In the genomic region with DNA sequence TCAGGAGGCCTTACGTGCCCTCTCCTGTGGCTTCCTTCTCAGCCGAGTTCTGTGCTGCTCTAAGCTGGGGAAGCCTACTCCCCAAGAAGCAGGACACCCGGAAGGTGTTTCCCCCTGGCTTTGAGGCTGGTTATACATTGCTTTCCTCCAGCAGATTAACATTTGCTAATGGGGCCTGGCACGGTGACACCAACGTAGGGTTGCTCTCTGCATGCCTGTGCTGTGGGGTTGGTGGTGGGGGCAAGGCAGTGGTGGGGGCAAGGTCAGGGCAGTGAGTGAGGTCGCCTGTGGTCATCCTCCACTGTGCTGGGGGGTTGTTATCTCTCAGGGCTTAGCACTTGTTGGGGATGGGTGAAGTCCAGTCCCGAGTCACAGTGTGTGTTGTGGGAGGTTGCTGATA, we compare ENCODE assay signal across 24 cellular contexts. TPM values are rescaled to one million over a fixed set of nuclear protein-coding genes. Genes with fewer than 3 reads are reported as not detected.
A peak's percentile ranks its signal among the peaks of the same experiment; 100 is the strongest.
DNase-seq lines count a peak whose midpoint lies in the region; ATAC-seq and TF ChIP-seq lines count a peak whose summit lies in the region.
"Had no signal": no experiment of that assay in that cellular context is flagged by ENCODE, and none has a peak within 500 bp of the region (broad histone marks: within the 10 kb centered on the region; RNA-seq: fewer than 3 reads in every experiment).

No MANE protein-coding gene starts in this region.

- H2AK5ac ChIP-seq in H9 (ENCODE audit: insufficient read length, low read length), result no peak overlapping the region

- no peaks in the 10 kb centered on the region for H3K4me1 ChIP-seq in H9 (ENCODE audit: insufficient read depth, low read length)
- H3K4me1 ChIP-seq in gastrocnemius medialis, result peaks cover 18 to 27% of the 10 kb centered on the region in 2 donors
- H3K4me1 ChIP-seq: BLaER1 had no signal

- no peak for TF ChIP-seq CTCF in H9 (conservative IDR thresholded peaks at IDR 0.05)
- no peak for TF ChIP-seq CTCF in coronary artery (IDR thresholded peaks at IDR 0.05)
- TF ChIP-seq CTCF in gastrocnemius medialis (IDR thresholded peaks at IDR 0.05 in 4 of 5, conservative IDR thresholded peaks at IDR 0.05 in 1 of 5), result no peak

- H3K18ac ChIP-seq in H9 (ENCODE audit: insufficient read length, low read depth, low read length), result no peak overlapping the region

- no peak overlapping the region for H3T11ph ChIP-seq in H9 (ENCODE audit: low read length)

- H3K79me1 ChIP-seq in H9 (ENCODE audit: insufficient read depth, low read depth, low read length, poor library complexity, severe bottlenecking), result no peaks in the 10 kb centered on the region

- no peak overlapping the region for H2BK120ac ChIP-seq in H9 (ENCODE audit: low read depth, low read length, poor library complexity, severe bottlenecking)

- H3K27me3 ChIP-seq in H9 (ENCODE audit: insufficient read depth, low read length), result no peaks in the 10 kb centered on the region; the same call in 1 of the 2 replicates
- H3K27me3 ChIP-seq in gastrocnemius medialis, result peaks cover 14 to 18% (median 17%) of the 10 kb centered on the region in 3 donors
- H3K27me3 ChIP-seq: SJCRH30 had no signal

- H3K27me3 Mint-ChIP-seq in H9 (ENCODE audit: low read depth), result peaks cover 55% of the 10 kb centered on the region

- no CpG with 5 or more reads among the region's 7 CpGs for WGBS in H9 (ENCODE audit: extremely low coverage, insufficient read length, low lambda C conversion rate)

- H3K9me3 Mint-ChIP-seq in H9, result peaks cover 6 to 10% of the 10 kb centered on the region in 2 experiments; a peak in 4 of 5 replicates

- in situ Hi-C loops in gastrocnemius medialis (cut with MboI; ENCODE audit: low sequenced_read_pairs in 4 of 4), result no loop called here

- H3K4ac ChIP-seq in H9 (ENCODE audit: low read depth, low read length), result no peak overlapping the region

- no peak overlapping the region for H4K8ac ChIP-seq in H9 (replicated peaks; ENCODE audit: insufficient read length, low read depth, low read length)

- no peak overlapping the region for H2BK5ac ChIP-seq in H9 (ENCODE audit: insufficient read length, low read length)

- H2BK12ac ChIP-seq in H9 (ENCODE audit: insufficient read length, low read depth, low read length), result no peak overlapping the region

- TF ChIP-seq POLR2A in gastrocnemius medialis (IDR thresholded peaks at IDR 0.05), result no peak

- H2BK15ac ChIP-seq in H9 (ENCODE audit: low read depth, low read length), result no peak overlapping the region

- ATAC-seq in gastrocnemius medialis, result no peak
- ATAC-seq: GM12878, HCT116, Right ventricle myocardium inferior, SK-N-SH treated with all-trans-retinoic acid at 6 μM for 48 hours had no signal

- DNase-seq in H9 (peak; percentile 24), coronary artery (ENCODE audit: low spot score) (peak; percentile 17), mesenteric fat pad (ENCODE audit: low spot score) (peak; percentile 62), gastrocnemius medialis (no peak), NOMO-1 treated with dmso at 0.1 percent for 144 hours (lab: John Stamatoyannopoulos, UW; ENCODE audit: unreplicated experiment) (no peak), NCI-H1048 (lab: John Stamatoyannopoulos, UW) (no peak), COLO668 (lab: John Stamatoyannopoulos, UW; ENCODE audit: unreplicated experiment) (no peak)
- DNase-seq: CD4-positive, CD25-positive, alpha-beta regulatory T cell; GOT3; NCI-H1092; NCI-H1417 treated with DMSO at 0.1 percent for 48 hours; NCI-H1694 treated with DMSO at 0.1 percent for 48 hours; NCI-H2081; NCI-H2227 treated with DMSO at 0.1 percent for 48 hours; NCI-H69; SJCRH30 had no signal

- no peak overlapping the region for H3K9ac ChIP-seq in H9 (ENCODE audit: extremely low read depth, insufficient read length, low read length)
- H3K9ac ChIP-seq: BLaER1 had no signal

- H3K36me3 Mint-ChIP-seq in H9 (ENCODE audit: insufficient read depth in 1 of 3, low read depth in 3 of 3), result peaks cover 0 to 8% (median 6%) of the 10 kb centered on the region in 3 experiments; a peak in 3 of 7 replicates
- H3K36me3 Mint-ChIP-seq: CD4-positive, CD25-positive, alpha-beta regulatory T cell had no signal

- no peak overlapping the region for H4K5ac ChIP-seq in H9 (ENCODE audit: insufficient read length, low read depth, low read length)

- no peak overlapping the region for H2AFZ ChIP-seq in H9 (ENCODE audit: low read length)

- H4K91ac ChIP-seq in H9 (ENCODE audit: insufficient read length, low read depth, low read length), result no peak overlapping the region

- H3K23ac ChIP-seq in H9 (ENCODE audit: insufficient read length, low read depth, low read length), result no peak overlapping the region

- no peak overlapping the region for H3K14ac ChIP-seq in H9 (ENCODE audit: insufficient read depth, low read length)

- H3K4me2 ChIP-seq in H9 (ENCODE audit: insufficient read depth, insufficient read length, low read length), result no peak overlapping the region
- H3K4me2 ChIP-seq: BLaER1 had no signal

- H3K79me2 ChIP-seq in H9 (ENCODE audit: insufficient read depth, low read length), result no peaks in the 10 kb centered on the region

- peak overlapping the region in 1 of 3 experiments; percentile 62; a peak in 1 of 7 replicates for H3K27ac Mint-ChIP-seq in H9
- H3K27ac Mint-ChIP-seq: CD4-positive, CD25-positive, alpha-beta regulatory T cell had no signal

- no peak overlapping the region for H3K56ac ChIP-seq in H9 (ENCODE audit: insufficient read length, low read depth, low read length)

- H3K9me3 ChIP-seq in H9 (ENCODE audit: control insufficient read depth, low read depth, low read length) (no peaks in the 10 kb centered on the region), gastrocnemius medialis (no peaks in the 10 kb centered on the region)
- H3K9me3 ChIP-seq: SJCRH30 had no signal

- peaks cover 6% of the 10 kb centered on the region in 2 experiments; a peak in 3 of 4 replicates for H3K4me1 Mint-ChIP-seq in H9

- H3K36me3 ChIP-seq in gastrocnemius medialis, result no peaks in the 10 kb centered on the region
- H3K36me3 ChIP-seq: BLaER1, SJCRH30 had no signal

- no peaks in the 10 kb centered on the region for H4K20me1 ChIP-seq in H9 (ENCODE audit: control insufficient read depth, insufficient read depth, insufficient read length)
- H4K20me1 ChIP-seq: BLaER1 had no signal

- H2BK20ac ChIP-seq in H9 (ENCODE audit: low read depth, low read length, poor library complexity, severe bottlenecking), result no peak overlapping the region

- H3K23me2 ChIP-seq in H9 (ENCODE audit: insufficient read length, low read depth, low read length, poor library complexity, severe bottlenecking), result peaks cover 9% of the 10 kb centered on the region

- H3K27ac ChIP-seq in H9 (ENCODE audit: insufficient read length, low read depth, low read length) (no peak overlapping the region), coronary artery (no peak overlapping the region), gastrocnemius medialis (peak overlapping the region; percentile 86 to 92 (median 88))
- H3K27ac ChIP-seq: BLaER1, SJCRH30 had no signal

- intact Hi-C loops in gastrocnemius medialis (cut with DNase I; ENCODE audit: low total_unique reads), result loop anchor here (5.0 kb wide), 1 partner anchor 118 kb away; no protein-coding TSS in a partner anchor

- no peak overlapping the region for H3K4me3 Mint-ChIP-seq in H9
- H3K4me3 Mint-ChIP-seq: CD4-positive, CD25-positive, alpha-beta regulatory T cell had no signal

- H3K4me3 ChIP-seq in coronary artery, result no peak overlapping the region
- no peak overlapping the region for H3K4me3 ChIP-seq in gastrocnemius medialis
- H3K4me3 ChIP-seq: BLaER1, GM12878, SJCRH30 had no signal

RNA-seq across cellular contexts. Expression of a gene that starts 4.2 kb away (rescaled TPM):
- total RNA-seq in H9 (2021) (0.17 and 0.18 TPM in 2 replicates), mesenteric fat pad (0.26 TPM), gastrocnemius medialis (under 1 TPM; 0.26 to 0.97 (median 0.63) TPM)
- total RNA-seq: A172; CD4-positive, CD25-positive, alpha-beta regulatory T cell; HT-29; NCI-H460; SJCRH30 had no signal

RNA-seq across cellular contexts. Expression of a gene that starts 8.4 kb away (rescaled TPM):
- 44.7 and 46.4 TPM in 2 replicates for total RNA-seq in H9 (2021)
- total RNA-seq in mesenteric fat pad, result 4.6 TPM
- 10 to 100 TPM in 1 of 4 donors, 1 to 10 TPM in 3; 5.8 to 13.5 (median 7.7) TPM for total RNA-seq in gastrocnemius medialis
- total RNA-seq: A172 had no signal

RNA-seq across cellular contexts. Expression of a gene that starts 41.8 kb away (rescaled TPM):
- total RNA-seq in H9 (2021) (0.11 and 0.18 TPM in 2 replicates), mesenteric fat pad (4.2 TPM), gastrocnemius medialis (10 to 100 TPM in 1 of 4 donors, 1 to 10 TPM in 3; 6.1 to 11.4 (median 7.6) TPM)
- total RNA-seq: NCI-H460 had no signal

Comparison
In these comparisons a context has a peak if more than half of its experiments do, and no peak if none do; other contexts are left out.
1. DNase-seq: peak in H9 (single experiment), coronary artery (single experiment) and mesenteric fat pad (single experiment); none in gastrocnemius medialis (0 of 2), NOMO-1 treated with dmso at 0.1 percent for 144 hours (single experiment), NCI-H1048 (single experiment) and COLO668 (single experiment).
2. H3K27ac ChIP-seq: peak in gastrocnemius medialis (4 of 4); none in H9 (single experiment) and coronary artery (0 of 2).